ENCODE assay signal across 8 cellular contexts in genomic region chr4:185183622-185184281, GRCh38. TPM values are rescaled to one million over a fixed set of nuclear protein-coding genes. Genes with fewer than 3 reads are reported as not detected.
DNase-seq lines count a peak whose midpoint lies in the region; ATAC-seq, FAIRE-seq and TF ChIP-seq lines count a peak whose summit lies in the region.

No MANE protein-coding gene starts in this region.

- peaks cover 2% of the 10 kb centered on the region in 2 donors for H3K36me3 ChIP-seq in kidney (ENCODE audit: control insufficient read depth in 1 of 2, insufficient read depth in 2 of 2, low read length in 2 of 2)

- H3K27me3 Mint-ChIP-seq in WTC11 (ENCODE audit: low read depth): no peaks in the 10 kb centered on the region

- ATAC-seq in HG03064 (IDR thresholded peaks at IDR 0.05; ENCODE audit: low read depth, unreplicated experiment) (peak; percentile 50), WTC11 (peak; percentile 78), GM19023 (IDR thresholded peaks at IDR 0.05; ENCODE audit: unreplicated experiment) (no peak)

- DNase-seq in Daoy (ENCODE audit: low read depth) (peak; percentile 61), NCI-H2227 (lab: John Stamatoyannopoulos, UW; ENCODE audit: unreplicated experiment) (peak; percentile 88), WTC11 (ENCODE audit: low spot score) (peak; percentile 72), cardiac fibroblast (ENCODE audit: low read depth in 2 of 2) (peak; percentile 95 to 96), kidney (no peak)
- peak; percentile 38 to 76 for DNase-seq in stimulated activated CD4-positive, alpha-beta T cell treated with anti-CD3 and anti-CD28 coated beads, Interleukin-1b, Interleukin-23, amount 100 ng/mL, for 4 hours (ENCODE audit: low read depth in 2 of 2)

- H3K9me3 ChIP-seq in kidney (ENCODE audit: control insufficient read depth in 1 of 2, low read length in 2 of 2): no peaks in the 10 kb centered on the region

- H3K27ac ChIP-seq in kidney (ENCODE audit: low read depth in 2 of 2, low read length in 2 of 2): no peak overlapping the region

- H3K9ac ChIP-seq in kidney (ENCODE audit: low read length in 2 of 2): no peak overlapping the region

- H3K4me3 Mint-ChIP-seq in WTC11: no peak overlapping the region

- peaks cover 30% of the 10 kb centered on the region for H3K4me1 Mint-ChIP-seq in WTC11

- CTCF ChIA-PET in WTC11 (lab: Charles Lee): interaction anchor here (0.5 to 3.5 kb wide), 46 partner anchors 9 to 375 kb away, joined by 3 to 21 read pairs (median 4); partner anchors contain the start of genes ANKRD37, PDLIM3, SLC25A4 and SNX25

- peak; percentile 41 for TF ChIP-seq CTCF in WTC11 (IDR thresholded peaks at IDR 0.05)
- TF ChIP-seq CTCF in cardiac fibroblast (IDR thresholded peaks at IDR 0.05; ENCODE audit: low read depth, low read length): peak; percentile 79
- peak; percentile 72 for TF ChIP-seq CTCF in kidney (IDR thresholded peaks at IDR 0.05; ENCODE audit: borderline replicate concordance, extremely low read depth, insufficient read depth)

- peak overlapping the region; percentile 83; the same call in 1 of the 2 replicates for H3K27ac Mint-ChIP-seq in WTC11

- POLR2A ChIA-PET in WTC11 (lab: Charles Lee): interaction anchor here (1.0 kb wide), 1 partner anchor 26 kb away, joined by 5 read pairs; no protein-coding TSS in a partner anchor

- peaks cover 3% of the 10 kb centered on the region for H3K36me3 Mint-ChIP-seq in WTC11

- H3K4me1 ChIP-seq in kidney (ENCODE audit: control insufficient read depth in 1 of 2, insufficient read depth in 1 of 2, low read depth in 1 of 2, low read length in 2 of 2): no peaks in the 10 kb centered on the region

- intact Hi-C loops in kidney (cut with DNase I): no loop called here

- H3K4me3 ChIP-seq in cardiac fibroblast (replicated peaks in 1 of 2; ENCODE audit: low read depth in 2 of 2, low read length in 2 of 2): no peak overlapping the region
- H3K4me3 ChIP-seq in kidney (ENCODE audit: low read length in 2 of 2): no peak overlapping the region

- FAIRE-seq in kidney (lab: Jason Lieb, UNC): peak; percentile 97

- no peaks in the 10 kb centered on the region for H3K9me3 Mint-ChIP-seq in WTC11

TF ChIP-seq in WTC11, 78 proteins besides CTCF, POLR2A, EP300 and RAD21:
- TF ChIP-seq TP53 (CRISPR knock-in tag; IDR thresholded peaks at IDR 0.05): no peak
- TF ChIP-seq ELF4 (CRISPR knock-in tag; IDR thresholded peaks at IDR 0.05; ENCODE audit: low read depth): no peak
- TF ChIP-seq TEAD1 (CRISPR knock-in tag; IDR thresholded peaks at IDR 0.05): no peak
- no peak for TF ChIP-seq FOXP1 (CRISPR knock-in tag; IDR thresholded peaks at IDR 0.05; ENCODE audit: borderline replicate concordance)
- TF ChIP-seq RELA (CRISPR knock-in tag; IDR thresholded peaks at IDR 0.05; ENCODE audit: borderline replicate concordance): no peak
- TF ChIP-seq ZNF232 (CRISPR knock-in tag; IDR thresholded peaks at IDR 0.05): no peak

RNA-seq across cellular contexts. Expression of gene CFAP97, which starts 20.0 kb away (rescaled TPM):
- 19.6 and 22.3 TPM in 2 replicates for total RNA-seq in Daoy (2014; rRNA removed; shearing (Covaris generic))
- total RNA-seq in WTC11 (2021) (35.2 to 40.3 TPM (median 36.1 TPM) in 3 replicates), kidney (39.4 TPM)
- polyA plus RNA-seq in kidney (ENCODE audit: insufficient read depth, low read depth, low replicate concordance): 8.0 TPM

RNA-seq across cellular contexts. Expression of gene SNX25, which starts 25.6 kb away (rescaled TPM):
- 12.6 and 14.8 TPM in 2 replicates for total RNA-seq in Daoy (2014; rRNA removed; shearing (Covaris generic))
- total RNA-seq in WTC11 (2021) (16.9 to 20.9 TPM (median 19.1 TPM) in 3 replicates), kidney (19.4 TPM)
- polyA plus RNA-seq in kidney (ENCODE audit: insufficient read depth, low read depth, low replicate concordance): 8.9 TPM

RNA-seq across cellular contexts. Expression of gene SLC25A4, which starts 40.7 kb away (rescaled TPM):
- total RNA-seq in Daoy (2014; rRNA removed; shearing (Covaris generic)): 14.3 and 16.2 TPM in 2 replicates
- total RNA-seq in WTC11 (2021) (40.2 to 44.6 TPM (median 43.9 TPM) in 3 replicates), kidney (41.2 TPM)
- 148 TPM for polyA plus RNA-seq in kidney (ENCODE audit: insufficient read depth, low read depth, low replicate concordance)
